In genomic region chr14:30299915-30300314, GRCh38 we compare ENCODE assay signal across 23 cellular contexts.
"Had no signal": no experiment of that assay in that cellular context is flagged by ENCODE, and none has a peak within 500 bp of the region (broad histone marks: within the 10 kb centered on the region; RNA-seq: fewer than 3 reads in every experiment).

No MANE protein-coding gene starts in this region.

- H3K4me1 Mint-ChIP-seq: activated B cell treated with CpG ODN at 0.5 μM for 24 hours; activated CD4-positive, alpha-beta memory T cell treated with anti-CD3 and anti-CD28 coated beads, Interleukin-2, amount 10 ng/mL, durations not matched to agents 7 days and 5 days; stimulated activated effector memory CD8-positive, alpha-beta T cell treated with anti-CD3 and anti-CD28 coated beads, Interleukin-12 subunit alpha, Interleukin-12 subunit beta, amount 100 ng/mL, for 72 hours had no signal

- H3K4me2 ChIP-seq: smooth muscle cell had no signal

- H3K27me3 Mint-ChIP-seq: activated B cell treated with CpG ODN at 0.5 μM for 24 hours; activated CD4-positive, alpha-beta memory T cell treated with anti-CD3 and anti-CD28 coated beads, Interleukin-2, amount 10 ng/mL, durations not matched to agents 7 days and 5 days; dendritic cell treated with granulocyte-macrophage colony-stimulating factor and Interleukin-4, amounts not matched to agents 40 ng/mL and 50 ng/mL, for 4 days had no signal

- H3K27ac ChIP-seq: left lung, parathyroid adenoma, stomach, testis, upper lobe of right lung had no signal

- H3K36me3 Mint-ChIP-seq: naive B cell; stimulated activated effector memory CD8-positive, alpha-beta T cell treated with anti-CD3 and anti-CD28 coated beads, Interleukin-12 subunit alpha, Interleukin-12 subunit beta, amount 100 ng/mL, for 72 hours had no signal

- H3K36me3 ChIP-seq: left lung, stomach, upper lobe of right lung had no signal

- H3K27ac Mint-ChIP-seq: activated B cell treated with CpG ODN at 0.5 μM for 24 hours; activated CD4-positive, alpha-beta memory T cell treated with anti-CD3 and anti-CD28 coated beads, Interleukin-2, amount 10 ng/mL, durations not matched to agents 7 days and 5 days; activated naive CD4-positive, alpha-beta T cell treated with anti-CD3 and anti-CD28 coated beads for 36 hours; activated T-cell treated with anti-CD3 and anti-CD28 coated beads, Interleukin-2, amount 50 U/mL, for 24 hours; activated T-helper 2 cell treated with anti-CD3 and anti-CD28 coated beads, Interferon-gamma antibody, Interleukin-2, Interleukin-4, amounts not matched to agents 10 μg/mL and 5 μg/mL and 100 μg/mL, durations not matched to agents 14 hours and 24 hours and 36 hours; dendritic cell treated with granulocyte-macrophage colony-stimulating factor and Interleukin-4, amounts not matched to agents 40 ng/mL and 50 ng/mL, for 4 days; naive B cell; stimulated activated effector memory CD8-positive, alpha-beta T cell treated with anti-CD3 and anti-CD28 coated beads, Interleukin-12 subunit alpha, Interleukin-12 subunit beta, amount 100 ng/mL, for 72 hours had no signal

- H3K27me3 ChIP-seq: left lung, stomach, testis, upper lobe of right lung had no signal

- H3K4me3 ChIP-seq: left lung, mucosa of descending colon, smooth muscle cell, stomach, testis, upper lobe of right lung had no signal

- H3K9ac ChIP-seq: parathyroid adenoma had no signal

- H3K4me3 Mint-ChIP-seq: activated B cell treated with CpG ODN at 0.5 μM for 24 hours; activated CD4-positive, alpha-beta memory T cell treated with anti-CD3 and anti-CD28 coated beads, Interleukin-2, amount 10 ng/mL, durations not matched to agents 7 days and 5 days; activated naive CD4-positive, alpha-beta T cell treated with anti-CD3 and anti-CD28 coated beads for 36 hours; activated T-cell treated with anti-CD3 and anti-CD28 coated beads, Interleukin-2, amount 50 U/mL, for 24 hours; dendritic cell treated with granulocyte-macrophage colony-stimulating factor and Interleukin-4, amounts not matched to agents 40 ng/mL and 50 ng/mL, for 4 days; naive B cell; stimulated activated effector memory CD8-positive, alpha-beta T cell treated with anti-CD3 and anti-CD28 coated beads, Interleukin-12 subunit alpha, Interleukin-12 subunit beta, amount 100 ng/mL, for 72 hours had no signal

- H3K4me1 ChIP-seq: left lung, parathyroid adenoma, stomach, testis, upper lobe of right lung had no signal

- DNase-seq: activated B cell treated with CpG ODN at 0.5 μM for 24 hours; activated CD4-positive, alpha-beta memory T cell treated with anti-CD3 and anti-CD28 coated beads, Interleukin-2, amount 10 ng/mL, durations not matched to agents 7 days and 5 days; activated CD4-positive, alpha-beta T cell treated with anti-CD3 and anti-CD28 coated beads for 48 hours; activated naive CD4-positive, alpha-beta T cell treated with anti-CD3 and anti-CD28 coated beads for 36 hours; activated T-cell treated with anti-CD3 and anti-CD28 coated beads, Interleukin-2, amount 50 U/mL, for 24 hours; anterior cingulate cortex; effector memory CD4-positive, alpha-beta T cell; head of caudate nucleus; kidney; left lung; mucosa of descending colon; naive B cell; stimulated activated CD4-positive, alpha-beta T cell treated with anti-CD3 and anti-CD28 coated beads, Interleukin-4, amount 100 ng/mL, for 24 hours; stomach; T-helper 1 cell; T-helper 9 cell; testis; upper lobe of right lung had no signal

- H3K79me2 ChIP-seq: parathyroid adenoma had no signal

- H2AFZ ChIP-seq: parathyroid adenoma had no signal

- H3K9me3 ChIP-seq: left lung, mucosa of descending colon, stomach, testis, upper lobe of right lung had no signal

- H3K9me3 Mint-ChIP-seq: activated B cell treated with CpG ODN at 0.5 μM for 24 hours; activated CD4-positive, alpha-beta memory T cell treated with anti-CD3 and anti-CD28 coated beads, Interleukin-2, amount 10 ng/mL, durations not matched to agents 7 days and 5 days; activated naive CD4-positive, alpha-beta T cell treated with anti-CD3 and anti-CD28 coated beads for 36 hours; activated T-cell treated with anti-CD3 and anti-CD28 coated beads, Interleukin-2, amount 50 U/mL, for 24 hours; dendritic cell treated with granulocyte-macrophage colony-stimulating factor and Interleukin-4, amounts not matched to agents 40 ng/mL and 50 ng/mL, for 4 days; stimulated activated effector memory CD8-positive, alpha-beta T cell treated with anti-CD3 and anti-CD28 coated beads, Interleukin-12 subunit alpha, Interleukin-12 subunit beta, amount 100 ng/mL, for 72 hours had no signal
